Comparison of ENCODE assay signal across 27 cellular contexts in genomic region chr2:164831180-164831579, GRCh38. TPM values are rescaled to one million over a fixed set of nuclear protein-coding genes. Genes with fewer than 3 reads are reported as not detected.
"Had no signal": no experiment of that assay in that cellular context is flagged by ENCODE, and none has a peak within 500 bp of the region (broad histone marks: within the 10 kb centered on the region; RNA-seq: fewer than 3 reads in every experiment).

No MANE protein-coding gene starts in this region.

- H3K9ac ChIP-seq: parathyroid adenoma had no signal

- H3K27me3 Mint-ChIP-seq: effector memory CD8-positive, alpha-beta T cell; naive B cell had no signal

- H3K4me3 ChIP-seq: esophagus muscularis mucosa, psoas muscle, testis had no signal

- DNase-seq: activated CD8-positive, alpha-beta memory T cell treated with anti-CD3 and anti-CD28 coated beads, Interleukin-2, amount 10 ng/mL, durations not matched to agents 7 days and 5 days; activated CD8-positive, alpha-beta T cell treated with anti-CD3 and anti-CD28 coated beads, Interleukin-2, amount 10 ng/mL, durations not matched to agents 7 days and 5 days; activated naive CD8-positive, alpha-beta T cell treated with anti-CD3 and anti-CD28 coated beads, Interleukin-2, amount 50 U/mL, for 24 hours; activated T-cell treated with anti-CD3 and anti-CD28 coated beads, Interleukin-2, amount 50 U/mL, for 48 hours; amygdala; caudate nucleus; cortex of kidney; effector memory CD8-positive, alpha-beta T cell; foreskin keratinocyte; glutamatergic neuron; hippocampal formation; mammary epithelial cell; naive B cell; nephron progenitor cell; psoas muscle; stimulated activated CD4-positive, alpha-beta T cell treated with anti-CD3 and anti-CD28 coated beads, Interleukin-2, amount 100 ng/mL, for 48 hours; stimulated activated naive CD4-positive, alpha-beta T cell treated with Interleukin-2 at 50 U/mL for 16 hours; SW 1271; T1000; testis; trophoblast cell had no signal

- H3K4me1 Mint-ChIP-seq: activated CD8-positive, alpha-beta memory T cell treated with anti-CD3 and anti-CD28 coated beads, Interleukin-2, amount 10 ng/mL, durations not matched to agents 7 days and 5 days; activated naive CD4-positive, alpha-beta T cell treated with anti-CD3 and anti-CD28 coated beads, Interleukin-2, amount 50 U/mL, for 24 hours; nephron progenitor cell had no signal

- H3K36me3 Mint-ChIP-seq: activated CD8-positive, alpha-beta memory T cell treated with anti-CD3 and anti-CD28 coated beads, Interleukin-2, amount 10 ng/mL, durations not matched to agents 7 days and 5 days; activated naive CD4-positive, alpha-beta T cell treated with anti-CD3 and anti-CD28 coated beads, Interleukin-2, amount 50 U/mL, for 24 hours had no signal

- H3K27ac Mint-ChIP-seq: activated CD8-positive, alpha-beta memory T cell treated with anti-CD3 and anti-CD28 coated beads, Interleukin-2, amount 10 ng/mL, durations not matched to agents 7 days and 5 days; activated CD8-positive, alpha-beta T cell treated with anti-CD3 and anti-CD28 coated beads, Interleukin-2, amount 10 ng/mL, durations not matched to agents 7 days and 5 days; activated naive CD4-positive, alpha-beta T cell treated with anti-CD3 and anti-CD28 coated beads, Interleukin-2, amount 50 U/mL, for 24 hours; activated naive CD8-positive, alpha-beta T cell treated with anti-CD3 and anti-CD28 coated beads, Interleukin-2, amount 50 U/mL, for 24 hours; activated T-helper 2 cell treated with anti-CD3 and anti-CD28 coated beads, Interferon-gamma antibody, Interleukin-2, Interleukin-4, amounts not matched to agents 10 μg/mL and 5 μg/mL and 100 μg/mL, durations not matched to agents 14 hours and 24 hours and 36 hours; effector memory CD8-positive, alpha-beta T cell; naive B cell; nephron progenitor cell; T-helper 1 cell treated with Interleukin-12 subunit alpha and Interleukin-12 subunit beta and Interleukin-4 antibody, amounts not matched to agents 30 μg/mL and 1 μg/mL, for 36 hours had no signal

- H3K4me1 ChIP-seq: parathyroid adenoma had no signal

- ATAC-seq: activated CD8-positive, alpha-beta memory T cell treated with anti-CD3 and anti-CD28 coated beads, Interleukin-2, amount 10 ng/mL, durations not matched to agents 7 days and 5 days; activated CD8-positive, alpha-beta T cell treated with anti-CD3 and anti-CD28 coated beads, Interleukin-2, amount 10 ng/mL, durations not matched to agents 7 days and 5 days; activated naive CD8-positive, alpha-beta T cell treated with anti-CD3 and anti-CD28 coated beads, Interleukin-2, amount 50 U/mL, for 24 hours; effector memory CD8-positive, alpha-beta T cell; foreskin keratinocyte; left lobe of liver; psoas muscle had no signal

- H3K27ac ChIP-seq: foreskin keratinocyte, parathyroid adenoma, testis had no signal

- H3K36me3 ChIP-seq: esophagus muscularis mucosa had no signal

- H3K9me3 Mint-ChIP-seq: activated naive CD4-positive, alpha-beta T cell treated with anti-CD3 and anti-CD28 coated beads, Interleukin-2, amount 50 U/mL, for 24 hours; activated naive CD8-positive, alpha-beta T cell treated with anti-CD3 and anti-CD28 coated beads, Interleukin-2, amount 50 U/mL, for 24 hours; activated T-helper 2 cell treated with anti-CD3 and anti-CD28 coated beads, Interferon-gamma antibody, Interleukin-2, Interleukin-4, amounts not matched to agents 10 μg/mL and 5 μg/mL and 100 μg/mL, durations not matched to agents 14 hours and 24 hours and 36 hours; effector memory CD8-positive, alpha-beta T cell; naive B cell; nephron progenitor cell; T-helper 1 cell treated with Interleukin-12 subunit alpha and Interleukin-12 subunit beta and Interleukin-4 antibody, amounts not matched to agents 30 μg/mL and 1 μg/mL, for 36 hours had no signal

- H3K9me3 ChIP-seq: esophagus muscularis mucosa, psoas muscle, testis had no signal

- H3K4me3 Mint-ChIP-seq: activated CD8-positive, alpha-beta memory T cell treated with anti-CD3 and anti-CD28 coated beads, Interleukin-2, amount 10 ng/mL, durations not matched to agents 7 days and 5 days; activated CD8-positive, alpha-beta T cell treated with anti-CD3 and anti-CD28 coated beads, Interleukin-2, amount 10 ng/mL, durations not matched to agents 7 days and 5 days; activated naive CD4-positive, alpha-beta T cell treated with anti-CD3 and anti-CD28 coated beads, Interleukin-2, amount 50 U/mL, for 24 hours; activated naive CD8-positive, alpha-beta T cell treated with anti-CD3 and anti-CD28 coated beads, Interleukin-2, amount 50 U/mL, for 24 hours; effector memory CD8-positive, alpha-beta T cell; nephron progenitor cell; T-helper 1 cell treated with Interleukin-12 subunit alpha and Interleukin-12 subunit beta and Interleukin-4 antibody, amounts not matched to agents 30 μg/mL and 1 μg/mL, for 36 hours had no signal

- H3K27me3 ChIP-seq: esophagus muscularis mucosa, foreskin keratinocyte, testis had no signal

RNA-seq across cellular contexts. Expression of gene COBLL1, which starts 10.4 kb away (rescaled TPM):
- total RNA-seq: activated CD8-positive, alpha-beta memory T cell treated with anti-CD3 and anti-CD28 coated beads, Interleukin-2, amount 10 ng/mL, durations not matched to agents 7 days and 5 days; activated CD8-positive, alpha-beta T cell treated with anti-CD3 and anti-CD28 coated beads, Interleukin-2, amount 10 ng/mL, durations not matched to agents 7 days and 5 days had no signal
